28 cellular contexts compared by ENCODE assay signal in the genomic region with DNA sequence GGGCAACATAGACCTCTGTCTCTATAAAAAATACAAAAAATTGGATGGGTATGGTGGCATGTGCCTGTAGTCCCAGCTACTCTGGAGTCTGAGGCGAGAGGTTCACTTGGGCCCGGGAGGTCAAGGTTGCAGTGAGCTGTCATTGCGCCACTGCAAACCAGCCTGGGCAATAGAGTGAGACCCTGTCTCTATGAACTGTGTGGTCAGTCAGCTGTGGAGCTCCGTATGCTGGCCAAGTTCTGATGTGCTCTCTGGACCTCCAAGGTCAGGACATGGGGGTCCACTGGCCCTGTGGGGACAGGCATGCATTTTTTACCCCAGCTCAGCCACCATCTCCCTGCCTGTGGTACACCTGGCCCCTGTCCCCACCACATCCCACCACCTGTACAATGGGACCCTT.
"Had no signal": no experiment of that assay in that cellular context is flagged by ENCODE, and none has a peak within 500 bp of the region (broad histone marks: within the 10 kb centered on the region; RNA-seq: fewer than 3 reads in every experiment).

No MANE protein-coding gene starts in this region.

- H3K9me3 Mint-ChIP-seq: effector memory CD8-positive, alpha-beta T cell; endodermal cell; immature natural killer cell had no signal

- H3K27ac Mint-ChIP-seq: dendritic cell treated with granulocyte-macrophage colony-stimulating factor and Interleukin-4, amounts not matched to agents 40 ng/mL and 50 ng/mL, for 4 days; effector memory CD8-positive, alpha-beta T cell; endodermal cell; immature natural killer cell; mesothelial cell of epicardium; naive B cell had no signal

- H3K4me3 Mint-ChIP-seq: dendritic cell treated with granulocyte-macrophage colony-stimulating factor and Interleukin-4, amounts not matched to agents 40 ng/mL and 50 ng/mL, for 4 days; effector memory CD8-positive, alpha-beta T cell; endodermal cell; immature natural killer cell; mesothelial cell of epicardium; naive B cell had no signal

- H3K27me3 ChIP-seq: colonic mucosa, esophagus squamous epithelium, gastrocnemius medialis, heart right ventricle, left lung had no signal

- H3K9me3 ChIP-seq: colonic mucosa, esophagus squamous epithelium, gastrocnemius medialis, left lung, lower lobe of right lung, mucosa of descending colon had no signal

- H3K4me3 ChIP-seq: colonic mucosa, esophagus squamous epithelium, gastrocnemius medialis, heart right ventricle, left lung, lower lobe of right lung, mucosa of descending colon had no signal

- H3K4me1 ChIP-seq: colonic mucosa, esophagus squamous epithelium had no signal

- H3K27ac ChIP-seq: colonic mucosa, epithelial cell of prostate, esophagus squamous epithelium, gastrocnemius medialis, heart right ventricle, left lung, lower lobe of right lung had no signal

- DNase-seq: colonic mucosa; cortex of kidney; effector CD8-positive, alpha-beta T cell; effector memory CD8-positive, alpha-beta T cell; endodermal cell; erythroblast; esophagus squamous epithelium; foreskin fibroblast; foreskin melanocyte; gastrocnemius medialis; glutamatergic neuron; head of caudate nucleus; heart right ventricle; hippocampal formation; immature natural killer cell; islet precursor cell; kidney; kidney glomerular epithelial cell; left lung; left ventricle myocardium superior; lower lobe of right lung; mesenchymal stem cell; mucosa of descending colon; naive B cell had no signal

- H3K27me3 Mint-ChIP-seq: dendritic cell treated with granulocyte-macrophage colony-stimulating factor and Interleukin-4, amounts not matched to agents 40 ng/mL and 50 ng/mL, for 4 days; effector memory CD8-positive, alpha-beta T cell; naive B cell had no signal

- ATAC-seq: effector memory CD8-positive, alpha-beta T cell; esophagus mucosa; gastrocnemius medialis; left lung; left ventricle myocardium superior; lower lobe of right lung; mucosa of descending colon had no signal

- H3K4me1 Mint-ChIP-seq: mesothelial cell of epicardium had no signal
